Comparison of ENCODE assay signal across 17 cellular contexts in the genomic region with DNA sequence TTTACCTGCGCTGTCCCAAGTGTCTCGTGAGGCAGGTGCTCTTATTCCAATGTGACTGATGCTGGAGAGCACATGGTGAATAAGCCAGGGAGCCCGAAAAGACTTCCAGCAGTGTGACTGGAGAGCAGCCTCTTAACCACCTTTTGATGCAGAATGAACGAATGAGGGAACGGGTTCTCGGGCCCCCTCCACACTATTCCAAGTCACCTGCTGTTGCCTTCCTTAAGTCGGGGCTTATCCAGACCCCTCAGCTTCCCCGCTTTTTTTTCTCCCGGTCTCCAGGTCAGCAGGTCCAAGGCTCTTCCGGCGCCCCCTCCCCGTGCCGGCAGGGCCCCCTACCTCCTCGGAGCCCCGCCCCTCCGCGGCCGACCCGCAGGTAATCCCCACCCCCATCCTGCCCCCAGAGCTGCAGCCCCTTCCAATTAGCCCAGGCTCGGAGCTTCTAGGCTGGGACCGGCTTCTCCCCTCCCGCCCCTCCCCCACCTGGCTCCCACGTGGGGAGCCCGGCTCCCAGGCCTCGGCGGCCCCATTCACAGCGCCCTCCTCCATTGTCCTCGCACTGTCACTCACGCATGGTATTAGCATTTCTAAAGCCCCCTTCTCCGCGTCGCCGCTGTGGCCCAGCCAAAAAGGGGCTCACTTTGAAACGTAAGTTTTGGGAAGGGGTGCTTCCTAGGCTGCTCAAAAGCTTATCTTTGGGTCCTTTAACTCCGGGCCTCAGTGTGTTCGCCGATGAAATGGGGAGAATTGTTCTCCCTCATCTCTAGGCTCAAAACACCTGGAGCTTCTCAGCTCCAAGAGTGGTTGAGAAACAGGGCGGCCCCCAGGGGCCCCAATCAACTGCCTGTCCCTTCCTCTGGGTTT. TPM values are rescaled to one million over a fixed set of nuclear protein-coding genes. Genes with fewer than 3 reads are reported as not detected.
A peak's percentile ranks its signal among the peaks of the same experiment; 100 is the strongest.
DNase-seq lines count a peak whose midpoint lies in the region; ATAC-seq and TF ChIP-seq lines count a peak whose summit lies in the region.
"Had no signal": no experiment of that assay in that cellular context is flagged by ENCODE, and none has a peak within 500 bp of the region (broad histone marks: within the 10 kb centered on the region; RNA-seq: fewer than 3 reads in every experiment).

No MANE protein-coding gene starts in this region.

- DNase-seq in cardiac septum (ENCODE audit: low spot score) = peak; percentile 55
- no peak for DNase-seq in heart right ventricle
- peak; percentile 14 for DNase-seq in NCI-H69 (lab: John Stamatoyannopoulos, UW)
- no peak for DNase-seq in HEK293T (ENCODE audit: extremely low spot score)
- no peak for DNase-seq in stimulated activated CD4-positive, alpha-beta T cell treated with anti-CD3 and anti-CD28 coated beads, Interleukin-2, amount 100 ng/mL, for 48 hours
- no peak for DNase-seq in dedifferentiated amniotic fluid mesenchymal stem cell (ENCODE audit: extremely low spot score)
- no peak for DNase-seq in CD4-positive, alpha-beta memory T cell

- no peak for ATAC-seq in heart right ventricle

- H3K36me3 ChIP-seq in heart right ventricle (no peaks in the 10 kb centered on the region), iPS-20b (ENCODE audit: insufficient read depth, low read depth, low read length) (no peaks in the 10 kb centered on the region)
- H3K36me3 ChIP-seq in CD4-positive, alpha-beta memory T cell (ENCODE audit: insufficient read depth, low read length) = no peaks in the 10 kb centered on the region
- H3K36me3 ChIP-seq: esophagus muscularis mucosa, SJSA1, stomach, upper lobe of right lung had no signal

- H3K27me3 Mint-ChIP-seq in CD4-positive, alpha-beta memory T cell = peaks cover 0 to 1% of the 10 kb centered on the region in 2 donors
- H3K27me3 Mint-ChIP-seq: activated CD8-positive, alpha-beta T cell treated with anti-CD3 and anti-CD28 coated beads for 36 hours had no signal

- intact Hi-C loops in cardiac septum (cut with DNase I) = loop anchor here (1.0 to 10.0 kb wide), 5 partner anchors 64 to 394 kb away; no protein-coding TSS in a partner anchor
- intact Hi-C loops in heart right ventricle (cut with DNase I) = loop anchor here in 9 of 10 donors (1.0 to 10.0 kb wide), 11 partner anchors 63 to 395 kb away; a partner anchor contains a TSS
- intact Hi-C loops in CD4-positive, alpha-beta memory T cell (cut with micrococcal nuclease) = loop anchor here (1.0 kb wide), 4 partner anchors 63 to 488 kb away; no protein-coding TSS in a partner anchor

- H3K4me1 ChIP-seq in heart right ventricle (peaks cover 0 to 7% (median 0%) of the 10 kb centered on the region in 9 donors), iPS-20b (ENCODE audit: insufficient read depth, low read length) (peaks cover 14% of the 10 kb centered on the region; the same call in 1 of the 2 replicates)
- H3K4me1 ChIP-seq in CD4-positive, alpha-beta memory T cell (ENCODE audit: insufficient read depth, low read length) = no peaks in the 10 kb centered on the region
- H3K4me1 ChIP-seq: SJSA1, upper lobe of right lung had no signal

- no peaks in the 10 kb centered on the region for H3K9me3 Mint-ChIP-seq in CD4-positive, alpha-beta memory T cell
- H3K9me3 Mint-ChIP-seq: activated B cell treated with CpG ODN at 0.5 μM for 24 hours; activated CD8-positive, alpha-beta T cell treated with anti-CD3 and anti-CD28 coated beads for 36 hours; activated T-helper 1 cell treated with anti-CD3 and anti-CD28 coated beads, Interleukin-12 subunit alpha, Interleukin-12 subunit beta, Interleukin-2, Interleukin-4 antibody, amounts not matched to agents 30 ng/mL and 10 ng/mL and 1 ng/mL, durations not matched to agents 14 hours and 24 hours and 36 hours; CD8-positive, alpha-beta memory T cell had no signal

- 30% methylated on average over 23 to 35 of the region's 38 CpGs for WGBS in heart right ventricle, 2 donors

- TF ChIP-seq CTCF in heart right ventricle (IDR thresholded peaks at IDR 0.05) = no peak

- no peak overlapping the region for H3K27ac ChIP-seq in heart right ventricle
- no peak overlapping the region for H3K27ac ChIP-seq in iPS-20b (ENCODE audit: low read length)
- no peak overlapping the region for H3K27ac ChIP-seq in CD4-positive, alpha-beta memory T cell (ENCODE audit: low read depth, low read length)
- H3K27ac ChIP-seq: dorsolateral prefrontal cortex, esophagus muscularis mucosa, SJSA1, stomach, upper lobe of right lung had no signal

- peaks cover 0 to 30% (median 0%) of the 10 kb centered on the region in 7 donors for H3K27me3 ChIP-seq in heart right ventricle
- peaks cover 28% of the 10 kb centered on the region for H3K27me3 ChIP-seq in iPS-20b (ENCODE audit: insufficient read depth, low read length)
- H3K27me3 ChIP-seq in CD4-positive, alpha-beta memory T cell (ENCODE audit: insufficient read depth, low read length) = no peaks in the 10 kb centered on the region
- H3K27me3 ChIP-seq: esophagus muscularis mucosa, SJSA1, upper lobe of right lung had no signal

- H3K4me1 Mint-ChIP-seq in CD4-positive, alpha-beta memory T cell = no peaks in the 10 kb centered on the region

- H3K9me3 ChIP-seq in heart right ventricle (no peaks in the 10 kb centered on the region), iPS-20b (ENCODE audit: insufficient read depth, low read depth, low read length) (no peaks in the 10 kb centered on the region)
- H3K9me3 ChIP-seq in CD4-positive, alpha-beta memory T cell (ENCODE audit: control insufficient read depth in 1 of 2, low read length in 2 of 2) = no peaks in the 10 kb centered on the region
- H3K9me3 ChIP-seq: esophagus muscularis mucosa, SJSA1, stomach, upper lobe of right lung had no signal

- H3K4me3 ChIP-seq in heart right ventricle = no peak overlapping the region
- H3K4me3 ChIP-seq in iPS-20b (ENCODE audit: low read length) = peak overlapping the region; percentile 50
- no peak overlapping the region for H3K4me3 ChIP-seq in CD4-positive, alpha-beta memory T cell (ENCODE audit: low read length in 2 of 2)
- H3K4me3 ChIP-seq: esophagus muscularis mucosa, SJSA1, stomach, upper lobe of right lung had no signal

- peak overlapping the region; percentile 65 for H3K9ac ChIP-seq in iPS-20b (ENCODE audit: low read depth, low read length)

- CTCF ChIA-PET in HEK293T (lab: Yijun Ruan, JAX) = interaction anchor here (0.7 to 5.7 kb wide), 20 partner anchors 9 to 488 kb away, joined by 3 to 54 read pairs (median 4); a partner anchor contains a TSS
- CTCF ChIA-PET in CD4-positive, alpha-beta memory T cell (lab: Charles Lee; ENCODE audit: partially characterized antibody) = interaction anchor here (0.7 to 8.1 kb wide), 18 partner anchors 9 to 489 kb away, joined by 3 to 135 read pairs (median 5); a partner anchor contains a TSS

- no peaks in the 10 kb centered on the region for H3K36me3 Mint-ChIP-seq in CD4-positive, alpha-beta memory T cell
- H3K36me3 Mint-ChIP-seq: CD8-positive, alpha-beta memory T cell had no signal

- no peak overlapping the region for H3K4me3 Mint-ChIP-seq in CD4-positive, alpha-beta memory T cell
- H3K4me3 Mint-ChIP-seq: activated B cell treated with CpG ODN at 0.5 μM for 24 hours; activated CD8-positive, alpha-beta T cell treated with anti-CD3 and anti-CD28 coated beads for 36 hours; activated T-helper 1 cell treated with anti-CD3 and anti-CD28 coated beads, Interleukin-12 subunit alpha, Interleukin-12 subunit beta, Interleukin-2, Interleukin-4 antibody, amounts not matched to agents 30 ng/mL and 10 ng/mL and 1 ng/mL, durations not matched to agents 14 hours and 24 hours and 36 hours; CD8-positive, alpha-beta memory T cell had no signal

- POLR2A ChIA-PET in HEK293T (lab: Yijun Ruan, JAX) = interaction anchor here (3.8 kb wide), 1 partner anchor 393 kb away, joined by 20 read pairs; a partner anchor contains a TSS
- POLR2A ChIA-PET in CD4-positive, alpha-beta memory T cell (lab: Charles Lee; ENCODE audit: partially characterized antibody) = interaction anchor here (1.7 kb wide), 1 partner anchor 394 kb away, joined by 6 read pairs; no protein-coding TSS in a partner anchor

- no peak overlapping the region for H3K27ac Mint-ChIP-seq in CD4-positive, alpha-beta memory T cell
- H3K27ac Mint-ChIP-seq: activated B cell treated with CpG ODN at 0.5 μM for 24 hours; activated CD8-positive, alpha-beta T cell treated with anti-CD3 and anti-CD28 coated beads for 36 hours; activated T-helper 1 cell treated with anti-CD3 and anti-CD28 coated beads, Interleukin-12 subunit alpha, Interleukin-12 subunit beta, Interleukin-2, Interleukin-4 antibody, amounts not matched to agents 30 ng/mL and 10 ng/mL and 1 ng/mL, durations not matched to agents 14 hours and 24 hours and 36 hours; CD8-positive, alpha-beta memory T cell had no signal

TF ChIP-seq in HEK293T, 16 proteins besides CTCF, POLR2A, EP300 and RAD21:
- TF ChIP-seq, protein P1, sequence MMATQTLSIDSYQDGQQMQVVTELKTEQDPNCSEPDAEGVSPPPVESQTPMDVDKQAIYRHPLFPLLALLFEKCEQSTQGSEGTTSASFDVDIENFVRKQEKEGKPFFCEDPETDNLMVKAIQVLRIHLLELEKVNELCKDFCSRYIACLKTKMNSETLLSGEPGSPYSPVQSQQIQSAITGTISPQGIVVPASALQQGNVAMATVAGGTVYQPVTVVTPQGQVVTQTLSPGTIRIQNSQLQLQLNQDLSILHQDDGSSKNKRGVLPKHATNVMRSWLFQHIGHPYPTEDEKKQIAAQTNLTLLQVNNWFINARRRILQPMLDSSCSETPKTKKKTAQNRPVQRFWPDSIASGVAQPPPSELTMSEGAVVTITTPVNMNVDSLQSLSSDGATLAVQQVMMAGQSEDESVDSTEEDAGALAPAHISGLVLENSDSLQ (IDR thresholded peaks at IDR 0.05) = no peak
- TF ChIP-seq BHLHE40 (IDR thresholded peaks at IDR 0.05; ENCODE audit: borderline replicate concordance) (no peak), CTBP1 (IDR thresholded peaks at IDR 0.05; ENCODE audit: borderline replicate concordance) (no peak), ARNT (IDR thresholded peaks at IDR 0.05) (no peak), NFRKB (IDR thresholded peaks at IDR 0.05) (no peak), FOXM1 (IDR thresholded peaks at IDR 0.05; ENCODE audit: borderline replicate concordance) (no peak), HDGF (IDR thresholded peaks at IDR 0.05; ENCODE audit: borderline replicate concordance) (no peak), FOXK2 (IDR thresholded peaks at IDR 0.05) (no peak), ELF4 (IDR thresholded peaks at IDR 0.05) (no peak)

RNA-seq across cellular contexts. Expression of a gene that starts 56.2 kb away (rescaled TPM):
- 18.8 TPM for total RNA-seq in cardiac septum
- total RNA-seq in heart right ventricle = 10 to 100 TPM in 9 of 10 donors, 1 to 10 TPM in 1; 9.0 to 20.2 (median 16.6) TPM
- 10 to 100 TPM in 1 of 2 donors, 1 to 10 TPM in 1; 4.5 to 10.8 TPM for polyA plus RNA-seq in heart right ventricle
- total RNA-seq in CD4-positive, alpha-beta memory T cell = 10 to 100 TPM; 23.9 to 27.1 TPM
- 10 to 100 TPM; 37.3 to 44.1 TPM for polyA plus RNA-seq in CD4-positive, alpha-beta memory T cell

Comparison
In these comparisons a context has a peak if more than half of its experiments do, and no peak if none do; other contexts are left out.
1. DNase-seq: peak in cardiac septum (single experiment) and NCI-H69 (single experiment); none in heart right ventricle (0 of 2), HEK293T (single experiment), stimulated activated CD4-positive, alpha-beta T cell treated with anti-CD3 and anti-CD28 coated beads, Interleukin-2, amount 100 ng/mL, for 48 hours (0 of 2), dedifferentiated amniotic fluid mesenchymal stem cell (single experiment) and CD4-positive, alpha-beta memory T cell (0 of 5).